ENCODE assay signal across 29 cellular contexts in the genomic region with DNA sequence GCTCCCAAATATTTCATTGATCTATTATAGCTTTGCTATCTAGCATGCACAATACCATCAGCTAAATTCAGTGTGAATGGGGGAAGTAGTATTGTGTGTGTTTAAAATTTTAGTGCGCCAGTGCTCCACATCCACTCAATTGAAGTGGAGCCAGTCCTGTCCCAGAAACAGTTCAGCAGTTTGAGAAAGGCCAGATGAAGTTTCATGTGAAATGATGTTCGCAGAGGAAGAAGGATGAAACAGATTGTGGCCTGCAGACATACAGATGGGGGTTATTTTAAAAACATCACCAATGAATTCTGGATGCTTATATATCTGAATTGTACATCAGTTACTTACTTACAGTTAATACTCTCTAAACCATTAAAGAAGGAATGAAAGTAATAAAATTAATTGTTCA.
"Had no signal": no experiment of that assay in that cellular context is flagged by ENCODE, and none has a peak within 500 bp of the region (broad histone marks: within the 10 kb centered on the region; RNA-seq: fewer than 3 reads in every experiment).

No MANE protein-coding gene starts in this region.

- H2AFZ ChIP-seq: neural progenitor cell, parathyroid adenoma had no signal

- H3K4me1 Mint-ChIP-seq: naive thymus-derived CD8-positive, alpha-beta T cell; stimulated activated memory B cell treated with anti-CD40 and anti-IgM and Interleukin-4, amounts not matched to agents 10 μg/mL and 1 μg/mL and 100 μg/mL, for 72 hours; stimulated activated naive CD8-positive, alpha-beta T cell treated with anti-CD3 and anti-CD28 coated beads, Interleukin-15, amount 100 ng/mL, for 72 hours had no signal

- DNase-seq: naive thymus-derived CD8-positive, alpha-beta T cell; occipital lobe; ovary; posterior cingulate gyrus; psoas muscle; right cardiac atrium; right lobe of liver; sigmoid colon; small intestine; stimulated activated CD4-positive, alpha-beta T cell treated with anti-CD3 and anti-CD28 coated beads, Interleukin-15, amount 100 ng/mL, for 24 hours; stimulated activated CD4-positive, alpha-beta T cell treated with anti-CD3 and anti-CD28 coated beads, Interleukin-2, amount 100 ng/mL, for 24 hours; stimulated activated CD4-positive, alpha-beta T cell treated with anti-CD3 and anti-CD28 coated beads, Interleukin-2, amount 100 ng/mL, for 48 hours; stimulated activated CD4-positive, alpha-beta T cell treated with anti-CD3 and anti-CD28 coated beads, Interleukin-4, amount 100 ng/mL, for 24 hours; stimulated activated naive CD4-positive, alpha-beta T cell; stimulated activated naive CD8-positive, alpha-beta T cell treated with anti-CD3 and anti-CD28 coated beads, Interleukin-15, amount 100 ng/mL, for 72 hours; stimulated activated naive CD8-positive, alpha-beta T cell treated with anti-CD3 and anti-CD28 coated beads, Interleukin-15, Interleukin-2, amounts not matched to agents 100 U/mL and 50 U/mL, for 24 hours; substantia nigra; testis; tibial artery; transverse colon; upper lobe of right lung; uterus had no signal

- H3K4me1 ChIP-seq: neural progenitor cell, parathyroid adenoma, psoas muscle, sigmoid colon, suprapubic skin, testis, tibial artery, transverse colon, uterus had no signal

- H3K27ac Mint-ChIP-seq: naive thymus-derived CD8-positive, alpha-beta T cell; natural killer cell treated with Interleukin-12 subunit alpha and Interleukin-12 subunit beta and Interleukin-15 and Interleukin-18, amount 100 ng/mL, for 72 hours; neural progenitor cell; progenitor cell of endocrine pancreas; stimulated activated memory B cell treated with anti-CD40 and anti-IgM and Interleukin-4, amounts not matched to agents 10 μg/mL and 1 μg/mL and 100 μg/mL, for 72 hours; stimulated activated naive CD8-positive, alpha-beta T cell treated with anti-CD3 and anti-CD28 coated beads, Interleukin-15, amount 100 ng/mL, for 72 hours; type B pancreatic cell had no signal

- H3K9me3 ChIP-seq: ovary, psoas muscle, right lobe of liver, sigmoid colon, suprapubic skin, testis, tibial artery, transverse colon, upper lobe of right lung, uterus had no signal

- H3K9me3 Mint-ChIP-seq: natural killer cell treated with Interleukin-12 subunit alpha and Interleukin-12 subunit beta and Interleukin-15 and Interleukin-18, amount 100 ng/mL, for 72 hours; stimulated activated memory B cell treated with anti-CD40 and anti-IgM and Interleukin-4, amounts not matched to agents 10 μg/mL and 1 μg/mL and 100 μg/mL, for 72 hours; type B pancreatic cell had no signal

- H3K4me3 ChIP-seq: neural progenitor cell, ovary, psoas muscle, right lobe of liver, sigmoid colon, suprapubic skin, testis, tibial artery, transverse colon, upper lobe of right lung, uterus had no signal

- H3K27me3 ChIP-seq: neural progenitor cell, ovary, right lobe of liver, sigmoid colon, suprapubic skin, testis, tibial artery, transverse colon, upper lobe of right lung, uterus had no signal

- ATAC-seq: naive thymus-derived CD8-positive, alpha-beta T cell; natural killer cell treated with Interleukin-12 subunit alpha and Interleukin-12 subunit beta and Interleukin-15 and Interleukin-18, amount 100 ng/mL, for 72 hours; psoas muscle; right cardiac atrium; right lobe of liver; stimulated activated memory B cell treated with anti-CD40 and anti-IgM and Interleukin-4, amounts not matched to agents 10 μg/mL and 1 μg/mL and 100 μg/mL, for 72 hours; stimulated activated naive CD8-positive, alpha-beta T cell treated with anti-CD3 and anti-CD28 coated beads, Interleukin-15, amount 100 ng/mL, for 72 hours; stimulated activated naive CD8-positive, alpha-beta T cell treated with anti-CD3 and anti-CD28 coated beads, Interleukin-15, Interleukin-2, amounts not matched to agents 100 U/mL and 50 U/mL, for 24 hours; upper lobe of right lung had no signal

- H3K4me2 ChIP-seq: neural progenitor cell had no signal

- H3K4me3 Mint-ChIP-seq: naive thymus-derived CD8-positive, alpha-beta T cell; natural killer cell treated with Interleukin-12 subunit alpha and Interleukin-12 subunit beta and Interleukin-15 and Interleukin-18, amount 100 ng/mL, for 72 hours; neural progenitor cell; stimulated activated memory B cell treated with anti-CD40 and anti-IgM and Interleukin-4, amounts not matched to agents 10 μg/mL and 1 μg/mL and 100 μg/mL, for 72 hours; stimulated activated naive CD8-positive, alpha-beta T cell treated with anti-CD3 and anti-CD28 coated beads, Interleukin-15, amount 100 ng/mL, for 72 hours; type B pancreatic cell had no signal

- H3K36me3 ChIP-seq: neural progenitor cell, ovary, right lobe of liver, sigmoid colon, suprapubic skin, tibial artery, transverse colon, upper lobe of right lung, uterus had no signal

- H3K9ac ChIP-seq: neural progenitor cell, parathyroid adenoma had no signal

- H3K79me2 ChIP-seq: parathyroid adenoma had no signal

- H3K36me3 Mint-ChIP-seq: natural killer cell treated with Interleukin-12 subunit alpha and Interleukin-12 subunit beta and Interleukin-15 and Interleukin-18, amount 100 ng/mL, for 72 hours; stimulated activated memory B cell treated with anti-CD40 and anti-IgM and Interleukin-4, amounts not matched to agents 10 μg/mL and 1 μg/mL and 100 μg/mL, for 72 hours; type B pancreatic cell had no signal

- H3K27ac ChIP-seq: neural progenitor cell, ovary, parathyroid adenoma, psoas muscle, right lobe of liver, sigmoid colon, suprapubic skin, testis, tibial artery, transverse colon, upper lobe of right lung, uterus had no signal
